Comparison of ENCODE assay signal across 2 cellular contexts in genomic region chr12:107654866-107655265, GRCh38.
TF ChIP-seq lines count a peak whose summit lies in the region.

No MANE protein-coding gene starts in this region.

TF ChIP-seq in SK-N-SH treated with all-trans-retinoic acid at 6 μM for 48 hours, 23 proteins besides CTCF, POLR2A, EP300 and RAD21 (continued from another document):
- TF ChIP-seq, protein P1, sequence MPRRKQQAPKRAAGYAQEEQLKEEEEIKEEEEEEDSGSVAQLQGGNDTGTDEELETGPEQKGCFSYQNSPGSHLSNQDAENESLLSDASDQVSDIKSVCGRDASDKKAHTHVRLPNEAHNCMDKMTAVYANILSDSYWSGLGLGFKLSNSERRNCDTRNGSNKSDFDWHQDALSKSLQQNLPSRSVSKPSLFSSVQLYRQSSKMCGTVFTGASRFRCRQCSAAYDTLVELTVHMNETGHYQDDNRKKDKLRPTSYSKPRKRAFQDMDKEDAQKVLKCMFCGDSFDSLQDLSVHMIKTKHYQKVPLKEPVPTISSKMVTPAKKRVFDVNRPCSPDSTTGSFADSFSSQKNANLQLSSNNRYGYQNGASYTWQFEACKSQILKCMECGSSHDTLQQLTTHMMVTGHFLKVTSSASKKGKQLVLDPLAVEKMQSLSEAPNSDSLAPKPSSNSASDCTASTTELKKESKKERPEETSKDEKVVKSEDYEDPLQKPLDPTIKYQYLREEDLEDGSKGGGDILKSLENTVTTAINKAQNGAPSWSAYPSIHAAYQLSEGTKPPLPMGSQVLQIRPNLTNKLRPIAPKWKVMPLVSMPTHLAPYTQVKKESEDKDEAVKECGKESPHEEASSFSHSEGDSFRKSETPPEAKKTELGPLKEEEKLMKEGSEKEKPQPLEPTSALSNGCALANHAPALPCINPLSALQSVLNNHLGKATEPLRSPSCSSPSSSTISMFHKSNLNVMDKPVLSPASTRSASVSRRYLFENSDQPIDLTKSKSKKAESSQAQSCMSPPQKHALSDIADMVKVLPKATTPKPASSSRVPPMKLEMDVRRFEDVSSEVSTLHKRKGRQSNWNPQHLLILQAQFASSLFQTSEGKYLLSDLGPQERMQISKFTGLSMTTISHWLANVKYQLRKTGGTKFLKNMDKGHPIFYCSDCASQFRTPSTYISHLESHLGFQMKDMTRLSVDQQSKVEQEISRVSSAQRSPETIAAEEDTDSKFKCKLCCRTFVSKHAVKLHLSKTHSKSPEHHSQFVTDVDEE (CRISPR knock-in tag; IDR thresholded peaks at IDR 0.05), result peak; percentile 19; the same call in 1 of the 2 replicates
- TF ChIP-seq SNAI2 (CRISPR knock-in tag; IDR thresholded peaks at IDR 0.05) (no peak), BACH2 (CRISPR knock-in tag; IDR thresholded peaks at IDR 0.05; ENCODE audit: borderline replicate concordance) (peak; percentile 8; the same call in 1 of the 2 replicates)

TF ChIP-seq in SK-N-SH, 30 proteins besides CTCF, POLR2A, EP300 and RAD21 (continued from another document):
- no peak for TF ChIP-seq TEAD4 (IDR thresholded peaks at IDR 0.05; ENCODE audit: borderline replicate concordance, insufficient read depth)
- no peak for TF ChIP-seq ELF1 (IDR thresholded peaks at IDR 0.05)
- TF ChIP-seq REST (IDR thresholded peaks at IDR 0.05; ENCODE audit: low read depth, low read length), result no peak
- TF ChIP-seq RCOR1 (IDR thresholded peaks at IDR 0.05; ENCODE audit: low read length), result no peak
- no peak for TF ChIP-seq SMC3 (IDR thresholded peaks at IDR 0.05; ENCODE audit: low read depth, low read length)
- TF ChIP-seq NFIC (IDR thresholded peaks at IDR 0.05; ENCODE audit: borderline replicate concordance), result no peak
- no peak for TF ChIP-seq SIN3A (IDR thresholded peaks at IDR 0.05; ENCODE audit: borderline replicate concordance, low read depth, low read length)
- TF ChIP-seq TCF12 (IDR thresholded peaks at IDR 0.05), result no peak
